ENCODE assay signal across 17 cellular contexts in the genomic region with DNA sequence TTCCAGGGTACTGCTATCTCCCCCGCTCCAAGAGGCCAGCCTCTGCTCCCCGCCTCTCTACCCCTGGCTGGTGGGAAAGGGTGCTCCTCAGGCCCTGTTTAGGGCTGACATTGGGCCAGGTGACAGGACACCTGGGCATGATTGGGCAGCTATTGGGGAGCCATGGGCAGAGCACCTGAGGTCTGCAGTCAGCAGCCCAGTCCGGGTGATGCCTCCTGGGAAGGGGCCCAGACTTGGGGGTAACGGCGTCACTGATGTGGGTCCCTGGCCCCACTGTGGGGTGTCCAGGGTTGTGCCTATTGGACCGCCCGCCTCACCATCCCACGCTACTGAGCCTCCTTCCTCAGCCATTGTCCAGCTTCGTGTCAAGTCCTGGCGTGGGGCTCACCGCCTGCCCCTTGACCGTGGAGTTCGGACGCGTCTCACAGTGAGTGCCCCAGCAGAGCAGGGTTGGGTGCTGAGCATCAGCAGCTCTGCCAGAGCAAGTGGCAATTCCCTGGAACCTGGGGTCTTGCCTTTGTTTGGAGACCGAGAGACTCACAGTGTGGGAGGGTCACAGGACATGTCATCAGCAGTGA. TPM values are rescaled to one million over a fixed set of nuclear protein-coding genes. Genes with fewer than 3 reads are reported as not detected.
DNase-seq lines count a peak whose midpoint lies in the region; ATAC-seq and TF ChIP-seq lines count a peak whose summit lies in the region.
"Had no signal": no experiment of that assay in that cellular context is flagged by ENCODE, and none has a peak within 500 bp of the region (broad histone marks: within the 10 kb centered on the region; RNA-seq: fewer than 3 reads in every experiment).

No MANE protein-coding gene starts in this region.

- no peaks in the 10 kb centered on the region for H3K9me3 ChIP-seq in CD8-positive, alpha-beta memory T cell (ENCODE audit: low read length)
- no peaks in the 10 kb centered on the region for H3K9me3 ChIP-seq in T-helper 17 cell (ENCODE audit: control insufficient read depth, low read length, poor library complexity, severe bottlenecking)
- H3K9me3 ChIP-seq: HAP-1 had no signal

- no peaks in the 10 kb centered on the region for H3K27me3 Mint-ChIP-seq in activated CD4-positive, alpha-beta T cell treated with anti-CD3 and anti-CD28 coated beads, Interleukin-2, amount 10 ng/mL, durations not matched to agents 7 days and 5 days
- no peaks in the 10 kb centered on the region for H3K27me3 Mint-ChIP-seq in activated CD4-positive, alpha-beta T cell treated with anti-CD3 and anti-CD28 coated beads for 36 hours
- no peaks in the 10 kb centered on the region for H3K27me3 Mint-ChIP-seq in CD8-positive, alpha-beta memory T cell
- H3K27me3 Mint-ChIP-seq in T-helper 17 cell, result no peaks in the 10 kb centered on the region
- H3K27me3 Mint-ChIP-seq in nephron (ENCODE audit: low read depth), result peaks cover 6% of the 10 kb centered on the region
- H3K27me3 Mint-ChIP-seq in activated T-helper 17 cell treated with anti-CD3 and anti-CD28 coated beads, Interleukin-2, amount 50 U/mL, for 72 hours, result no peaks in the 10 kb centered on the region

- no peak for DNase-seq in activated CD4-positive, alpha-beta T cell treated with anti-CD3 and anti-CD28 coated beads, Interleukin-2, amount 10 ng/mL, durations not matched to agents 7 days and 5 days
- DNase-seq in activated CD4-positive, alpha-beta T cell treated with anti-CD3 and anti-CD28 coated beads for 36 hours, result no peak
- DNase-seq in CD8-positive, alpha-beta memory T cell, result no peak
- no peak for DNase-seq in T-helper 17 cell
- no peak for DNase-seq in dermis blood vessel endothelial cell
- DNase-seq in inferior parietal cortex (ENCODE audit: extremely low spot score), result no peak
- DNase-seq: Calu3, KG1, NCI-H1048, NCI-H2227 treated with DMSO at 0.1 percent for 48 hours, NCI-H526 had no signal

- H3K9me3 Mint-ChIP-seq in activated CD4-positive, alpha-beta T cell treated with anti-CD3 and anti-CD28 coated beads, Interleukin-2, amount 10 ng/mL, durations not matched to agents 7 days and 5 days, result no peaks in the 10 kb centered on the region
- no peaks in the 10 kb centered on the region for H3K9me3 Mint-ChIP-seq in activated CD4-positive, alpha-beta T cell treated with anti-CD3 and anti-CD28 coated beads for 36 hours (ENCODE audit: low read depth)
- H3K9me3 Mint-ChIP-seq in CD8-positive, alpha-beta memory T cell, result no peaks in the 10 kb centered on the region
- no peaks in the 10 kb centered on the region for H3K9me3 Mint-ChIP-seq in nephron
- H3K9me3 Mint-ChIP-seq in activated T-helper 17 cell treated with anti-CD3 and anti-CD28 coated beads, Interleukin-2, amount 50 U/mL, for 72 hours, result no peaks in the 10 kb centered on the region

- intact Hi-C loops in activated CD4-positive, alpha-beta T cell treated with anti-CD3 and anti-CD28 coated beads for 36 hours (cut with DNase I, micrococcal nuclease), result no loop called here

- POLR2A ChIA-PET in activated CD4-positive, alpha-beta T cell treated with anti-CD3 and anti-CD28 coated beads, Interleukin-2, amount 10 ng/mL, durations not matched to agents 7 days and 5 days (lab: Charles Lee), result no interaction called here
- POLR2A ChIA-PET in activated CD4-positive, alpha-beta T cell treated with anti-CD3 and anti-CD28 coated beads for 36 hours (lab: Charles Lee), result no interaction called here
- POLR2A ChIA-PET in CD8-positive, alpha-beta memory T cell (lab: Charles Lee), result no interaction called here

- no peaks in the 10 kb centered on the region for H3K27me3 ChIP-seq in CD8-positive, alpha-beta memory T cell (ENCODE audit: insufficient read depth, low read length, poor library complexity, severe bottlenecking)

- H3K36me3 Mint-ChIP-seq in activated CD4-positive, alpha-beta T cell treated with anti-CD3 and anti-CD28 coated beads, Interleukin-2, amount 10 ng/mL, durations not matched to agents 7 days and 5 days (ENCODE audit: low read depth), result peaks cover 10% of the 10 kb centered on the region
- H3K36me3 Mint-ChIP-seq in activated CD4-positive, alpha-beta T cell treated with anti-CD3 and anti-CD28 coated beads for 36 hours (ENCODE audit: low read depth), result peaks cover 13% of the 10 kb centered on the region
- peaks cover 0 to 13% (median 0%) of the 10 kb centered on the region in 3 donors for H3K36me3 Mint-ChIP-seq in CD8-positive, alpha-beta memory T cell
- no peaks in the 10 kb centered on the region for H3K36me3 Mint-ChIP-seq in T-helper 17 cell (ENCODE audit: low read depth)
- peaks cover 6% of the 10 kb centered on the region for H3K36me3 Mint-ChIP-seq in nephron (ENCODE audit: low read depth)
- peaks cover 16% of the 10 kb centered on the region for H3K36me3 Mint-ChIP-seq in activated T-helper 17 cell treated with anti-CD3 and anti-CD28 coated beads, Interleukin-2, amount 50 U/mL, for 72 hours (ENCODE audit: low read depth)

- H3K4me3 Mint-ChIP-seq in activated CD4-positive, alpha-beta T cell treated with anti-CD3 and anti-CD28 coated beads, Interleukin-2, amount 10 ng/mL, durations not matched to agents 7 days and 5 days, result peak overlapping the region; percentile 13
- H3K4me3 Mint-ChIP-seq in activated CD4-positive, alpha-beta T cell treated with anti-CD3 and anti-CD28 coated beads for 36 hours, result no peak overlapping the region
- peak overlapping the region in 4 of 7 donors; percentile 52 to 80 (median 63) for H3K4me3 Mint-ChIP-seq in CD8-positive, alpha-beta memory T cell
- H3K4me3 Mint-ChIP-seq in T-helper 17 cell, result peak overlapping the region; percentile 53
- H3K4me3 Mint-ChIP-seq in nephron, result peak overlapping the region; percentile 34 to 84 (median 46)
- no peak overlapping the region for H3K4me3 Mint-ChIP-seq in activated T-helper 17 cell treated with anti-CD3 and anti-CD28 coated beads, Interleukin-2, amount 50 U/mL, for 72 hours

- peaks cover 26% of the 10 kb centered on the region for H3K4me1 Mint-ChIP-seq in activated CD4-positive, alpha-beta T cell treated with anti-CD3 and anti-CD28 coated beads, Interleukin-2, amount 10 ng/mL, durations not matched to agents 7 days and 5 days
- peaks cover 26% of the 10 kb centered on the region for H3K4me1 Mint-ChIP-seq in activated CD4-positive, alpha-beta T cell treated with anti-CD3 and anti-CD28 coated beads for 36 hours
- peaks cover 5 to 31% (median 18%) of the 10 kb centered on the region in 3 donors for H3K4me1 Mint-ChIP-seq in CD8-positive, alpha-beta memory T cell
- H3K4me1 Mint-ChIP-seq in T-helper 17 cell, result peaks cover 6% of the 10 kb centered on the region
- H3K4me1 Mint-ChIP-seq in nephron, result peaks cover 16% of the 10 kb centered on the region
- no peaks in the 10 kb centered on the region for H3K4me1 Mint-ChIP-seq in activated T-helper 17 cell treated with anti-CD3 and anti-CD28 coated beads, Interleukin-2, amount 50 U/mL, for 72 hours

- CTCF ChIA-PET in activated CD4-positive, alpha-beta T cell treated with anti-CD3 and anti-CD28 coated beads, Interleukin-2, amount 10 ng/mL, durations not matched to agents 7 days and 5 days (lab: Charles Lee), result no interaction called here
- CTCF ChIA-PET in activated CD4-positive, alpha-beta T cell treated with anti-CD3 and anti-CD28 coated beads for 36 hours (lab: Charles Lee), result interaction anchor here (0.6 kb wide), 1 partner anchor 136 kb away, joined by 3 read pairs; no protein-coding TSS in a partner anchor
- CTCF ChIA-PET in CD8-positive, alpha-beta memory T cell (lab: Charles Lee), result no interaction called here

- no peaks in the 10 kb centered on the region for H3K36me3 ChIP-seq in CD8-positive, alpha-beta memory T cell (ENCODE audit: insufficient read depth, low read length)

- H3K4me3 ChIP-seq in CD8-positive, alpha-beta memory T cell (ENCODE audit: low read length), result no peak overlapping the region
- H3K4me3 ChIP-seq: HAP-1 had no signal

- H3K27ac Mint-ChIP-seq in activated CD4-positive, alpha-beta T cell treated with anti-CD3 and anti-CD28 coated beads, Interleukin-2, amount 10 ng/mL, durations not matched to agents 7 days and 5 days, result no peak overlapping the region
- no peak overlapping the region for H3K27ac Mint-ChIP-seq in activated CD4-positive, alpha-beta T cell treated with anti-CD3 and anti-CD28 coated beads for 36 hours
- H3K27ac Mint-ChIP-seq in CD8-positive, alpha-beta memory T cell, result no peak overlapping the region
- no peak overlapping the region for H3K27ac Mint-ChIP-seq in T-helper 17 cell
- H3K27ac Mint-ChIP-seq in nephron, result no peak overlapping the region
- no peak overlapping the region for H3K27ac Mint-ChIP-seq in activated T-helper 17 cell treated with anti-CD3 and anti-CD28 coated beads, Interleukin-2, amount 50 U/mL, for 72 hours

- TF ChIP-seq CTCF in nephron (IDR thresholded peaks at IDR 0.05; ENCODE audit: unreplicated experiment in 3 of 3), result no peak

- H3K4me1 ChIP-seq in CD8-positive, alpha-beta memory T cell (ENCODE audit: insufficient read depth, low read length), result peaks cover 21% of the 10 kb centered on the region

- ATAC-seq in activated CD4-positive, alpha-beta T cell treated with anti-CD3 and anti-CD28 coated beads for 36 hours, result no peak
- no peak for ATAC-seq in T-helper 17 cell
- no peak for ATAC-seq in activated T-helper 17 cell treated with anti-CD3 and anti-CD28 coated beads, Interleukin-2, amount 50 U/mL, for 72 hours (replicated peaks)

- no peak overlapping the region for H3K27ac ChIP-seq in CD8-positive, alpha-beta memory T cell (ENCODE audit: low read depth, low read length)
- H3K27ac ChIP-seq: C4-2B had no signal

RNA-seq across cellular contexts. Expression of a gene that starts 2.8 kb away (rescaled TPM):
- 10 to 100 TPM; 58.2 to 62.1 TPM for total RNA-seq in activated CD4-positive, alpha-beta T cell treated with anti-CD3 and anti-CD28 coated beads, Interleukin-2, amount 10 ng/mL, durations not matched to agents 7 days and 5 days
- total RNA-seq in activated CD4-positive, alpha-beta T cell treated with anti-CD3 and anti-CD28 coated beads for 36 hours, result 10 to 100 TPM; 45.7 to 59.8 TPM
- total RNA-seq in CD8-positive, alpha-beta memory T cell, result 10 to 100 TPM; 53.0 to 56.3 TPM
- polyA plus RNA-seq in CD8-positive, alpha-beta memory T cell, result 12.9 TPM
- total RNA-seq in T-helper 17 cell (10 to 100 TPM; 36.7 to 44.3 TPM), dermis blood vessel endothelial cell (19.6 and 23.4 TPM in 2 replicates)
- total RNA-seq in activated T-helper 17 cell treated with anti-CD3 and anti-CD28 coated beads, Interleukin-2, amount 50 U/mL, for 72 hours, result 10 to 100 TPM; 42.3 to 60.9 TPM

RNA-seq across cellular contexts. Expression of a gene that starts 9.8 kb away (rescaled TPM):
- total RNA-seq in activated CD4-positive, alpha-beta T cell treated with anti-CD3 and anti-CD28 coated beads, Interleukin-2, amount 10 ng/mL, durations not matched to agents 7 days and 5 days, result under 1 TPM; 0.20 to 0.60 TPM
- total RNA-seq in activated CD4-positive, alpha-beta T cell treated with anti-CD3 and anti-CD28 coated beads for 36 hours, result 1 to 10 TPM in 1 of 2 experiments, under 1 TPM in 1; 0.50 to 1.1 TPM
- 1 to 10 TPM; 2.1 to 2.6 TPM for total RNA-seq in CD8-positive, alpha-beta memory T cell
- polyA plus RNA-seq in CD8-positive, alpha-beta memory T cell, result 0.13 TPM
- under 1 TPM in 1 of 2 donors, not detected in 1; 0.63 TPM for total RNA-seq in T-helper 17 cell
- total RNA-seq in dermis blood vessel endothelial cell, result 0.14 and 0.17 TPM in 2 replicates
- 1 to 10 TPM; 1.2 to 3.9 TPM for total RNA-seq in activated T-helper 17 cell treated with anti-CD3 and anti-CD28 coated beads, Interleukin-2, amount 50 U/mL, for 72 hours
- total RNA-seq: A172, Calu3, M059J had no signal

RNA-seq across cellular contexts. Expression of a gene that starts 18.0 kb away (rescaled TPM):
- total RNA-seq in activated CD4-positive, alpha-beta T cell treated with anti-CD3 and anti-CD28 coated beads, Interleukin-2, amount 10 ng/mL, durations not matched to agents 7 days and 5 days, result 10 to 100 TPM; 45.9 to 49.1 TPM
- 10 to 100 TPM; 33.9 to 36.6 TPM for total RNA-seq in activated CD4-positive, alpha-beta T cell treated with anti-CD3 and anti-CD28 coated beads for 36 hours
- total RNA-seq in CD8-positive, alpha-beta memory T cell, result 10 to 100 TPM; 73.6 to 77.0 TPM
- polyA plus RNA-seq in CD8-positive, alpha-beta memory T cell, result 14.1 TPM
- total RNA-seq in T-helper 17 cell (10 to 100 TPM; 16.4 to 20.3 TPM), dermis blood vessel endothelial cell (7.1 and 13.6 TPM in 2 replicates)
- 10 to 100 TPM; 27.9 to 62.2 TPM for total RNA-seq in activated T-helper 17 cell treated with anti-CD3 and anti-CD28 coated beads, Interleukin-2, amount 50 U/mL, for 72 hours

RNA-seq across cellular contexts. Expression of a gene that starts 25.0 kb away (rescaled TPM):
- total RNA-seq in activated CD4-positive, alpha-beta T cell treated with anti-CD3 and anti-CD28 coated beads, Interleukin-2, amount 10 ng/mL, durations not matched to agents 7 days and 5 days, result 10 to 100 TPM; 47.9 to 60.4 TPM
- total RNA-seq in activated CD4-positive, alpha-beta T cell treated with anti-CD3 and anti-CD28 coated beads for 36 hours, result 10 to 100 TPM; 21.1 to 29.1 TPM
- 10 to 100 TPM; 30.5 to 34.5 TPM for total RNA-seq in CD8-positive, alpha-beta memory T cell
- polyA plus RNA-seq in CD8-positive, alpha-beta memory T cell, result 4.6 TPM
- total RNA-seq in T-helper 17 cell (10 to 100 TPM; 26.8 to 29.7 TPM), dermis blood vessel endothelial cell (7.8 and 12.1 TPM in 2 replicates)
- total RNA-seq in activated T-helper 17 cell treated with anti-CD3 and anti-CD28 coated beads, Interleukin-2, amount 50 U/mL, for 72 hours, result 10 to 100 TPM; 35.8 to 43.8 TPM

RNA-seq across cellular contexts. Expression of a gene that starts 29.7 kb away (rescaled TPM):
- total RNA-seq in activated CD4-positive, alpha-beta T cell treated with anti-CD3 and anti-CD28 coated beads, Interleukin-2, amount 10 ng/mL, durations not matched to agents 7 days and 5 days, result 1,000 to 10,000 TPM; 1,927 to 2,229 TPM
- 1,000 to 10,000 TPM; 2,132 to 3,230 TPM for total RNA-seq in activated CD4-positive, alpha-beta T cell treated with anti-CD3 and anti-CD28 coated beads for 36 hours
- 1,000 to 10,000 TPM; 2,769 to 2,922 TPM for total RNA-seq in CD8-positive, alpha-beta memory T cell
- polyA plus RNA-seq in CD8-positive, alpha-beta memory T cell, result 3,158 TPM
- 1,000 to 10,000 TPM; 4,178 to 4,199 TPM for total RNA-seq in T-helper 17 cell
- 199 and 232 TPM in 2 replicates for total RNA-seq in dermis blood vessel endothelial cell
- 1,000 to 10,000 TPM; 2,744 to 3,086 TPM for total RNA-seq in activated T-helper 17 cell treated with anti-CD3 and anti-CD28 coated beads, Interleukin-2, amount 50 U/mL, for 72 hours

Comparison
In these comparisons a context has a peak if more than half of its experiments do, and no peak if none do; other contexts are left out.
1. H3K4me3 Mint-ChIP-seq: peak in activated CD4-positive, alpha-beta T cell treated with anti-CD3 and anti-CD28 coated beads, Interleukin-2, amount 10 ng/mL, durations not matched to agents 7 days and 5 days (single experiment), CD8-positive, alpha-beta memory T cell (4 of 7), T-helper 17 cell (single experiment) and nephron (3 of 3); none in activated CD4-positive, alpha-beta T cell treated with anti-CD3 and anti-CD28 coated beads for 36 hours (single experiment) and activated T-helper 17 cell treated with anti-CD3 and anti-CD28 coated beads, Interleukin-2, amount 50 U/mL, for 72 hours (single experiment).